In genomic region chr11:2204361-2205213, GRCh38 we compare ENCODE assay signal across 1 cellular context.
TF ChIP-seq lines count a peak whose summit lies in the region.

No MANE protein-coding gene starts in this region.

TF ChIP-seq in IMR-90, 13 proteins besides CTCF, POLR2A, EP300 and RAD21 (continued from another document):
- TF ChIP-seq, protein P1, sequence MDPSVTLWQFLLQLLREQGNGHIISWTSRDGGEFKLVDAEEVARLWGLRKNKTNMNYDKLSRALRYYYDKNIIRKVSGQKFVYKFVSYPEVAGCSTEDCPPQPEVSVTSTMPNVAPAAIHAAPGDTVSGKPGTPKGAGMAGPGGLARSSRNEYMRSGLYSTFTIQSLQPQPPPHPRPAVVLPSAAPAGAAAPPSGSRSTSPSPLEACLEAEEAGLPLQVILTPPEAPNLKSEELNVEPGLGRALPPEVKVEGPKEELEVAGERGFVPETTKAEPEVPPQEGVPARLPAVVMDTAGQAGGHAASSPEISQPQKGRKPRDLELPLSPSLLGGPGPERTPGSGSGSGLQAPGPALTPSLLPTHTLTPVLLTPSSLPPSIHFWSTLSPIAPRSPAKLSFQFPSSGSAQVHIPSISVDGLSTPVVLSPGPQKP (IDR thresholded peaks at IDR 0.05; ENCODE audit: borderline replicate concordance, low read depth, low read length) = no peak
- TF ChIP-seq RFX5 (IDR thresholded peaks at IDR 0.05; ENCODE audit: low read depth, low read length) (no peak), MXI1 (IDR thresholded peaks at IDR 0.05; ENCODE audit: borderline replicate concordance, low read depth, low read length) (no peak), MAZ (IDR thresholded peaks at IDR 0.05; ENCODE audit: borderline replicate concordance, low read depth, low read length) (no peak), SMC3 (IDR thresholded peaks at IDR 0.05; ENCODE audit: low read depth, low read length) (no peak), RCOR1 (IDR thresholded peaks at IDR 0.05; ENCODE audit: insufficient replicate concordance, low read length) (no peak)
